ENCODE assay signal across 18 cellular contexts in the genomic region with DNA sequence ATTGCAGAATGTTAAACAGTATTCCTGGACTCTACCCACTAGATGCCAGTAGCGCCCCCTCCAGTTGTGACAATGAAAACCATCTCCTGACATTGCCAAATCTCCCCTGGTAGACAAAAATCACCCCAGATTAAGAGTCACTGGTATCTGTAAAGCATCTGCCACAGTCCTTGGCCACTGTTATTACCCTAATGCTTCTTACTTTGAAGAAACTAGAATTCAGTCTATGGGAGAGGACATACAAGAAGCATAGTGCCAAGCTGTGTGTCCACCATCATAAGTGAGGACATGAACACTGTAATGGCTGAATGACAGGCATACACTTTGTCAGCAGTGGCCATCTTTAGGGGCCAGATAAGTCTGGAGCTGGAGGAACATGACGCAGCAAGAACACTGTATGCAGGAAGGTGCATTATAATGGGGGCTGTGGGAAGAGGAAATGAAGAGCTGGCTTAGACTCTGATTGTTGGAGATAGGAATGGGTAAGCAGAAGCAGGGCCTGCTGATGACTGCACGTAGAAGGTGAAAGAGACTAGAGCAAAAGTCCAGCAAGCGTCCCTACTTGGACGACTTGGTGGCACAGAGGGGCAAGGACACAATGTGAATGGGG.
"Had no signal": no experiment of that assay in that cellular context is flagged by ENCODE, and none has a peak within 500 bp of the region (broad histone marks: within the 10 kb centered on the region; RNA-seq: fewer than 3 reads in every experiment).

No MANE protein-coding gene starts in this region.

- H3K27ac ChIP-seq: brain microvascular endothelial cell, esophagus squamous epithelium, stomach, thoracic aorta had no signal

- FAIRE-seq: endometrium, islet of Langerhans, small intestine had no signal

- H3K27ac Mint-ChIP-seq: activated CD4-positive, alpha-beta memory T cell treated with anti-CD3 and anti-CD28 coated beads, Interleukin-2, amount 10 ng/mL, durations not matched to agents 7 days and 5 days; activated naive CD8-positive, alpha-beta T cell treated with anti-CD3 and anti-CD28 coated beads for 36 hours; activated T-cell treated with anti-CD3 and anti-CD28 coated beads, Interleukin-2, amount 50 U/mL, for 72 hours; naive thymus-derived CD8-positive, alpha-beta T cell had no signal

- H3K27me3 Mint-ChIP-seq: activated naive CD8-positive, alpha-beta T cell treated with anti-CD3 and anti-CD28 coated beads for 36 hours had no signal

- H3K27me3 ChIP-seq: brain microvascular endothelial cell, stomach had no signal

- H3K4me3 ChIP-seq: esophagus squamous epithelium, stomach, thoracic aorta had no signal

- H3K36me3 Mint-ChIP-seq: activated naive CD8-positive, alpha-beta T cell treated with anti-CD3 and anti-CD28 coated beads for 36 hours; naive thymus-derived CD8-positive, alpha-beta T cell had no signal

- H3K9me3 Mint-ChIP-seq: activated CD4-positive, alpha-beta memory T cell treated with anti-CD3 and anti-CD28 coated beads, Interleukin-2, amount 10 ng/mL, durations not matched to agents 7 days and 5 days; activated naive CD8-positive, alpha-beta T cell treated with anti-CD3 and anti-CD28 coated beads for 36 hours; activated T-cell treated with anti-CD3 and anti-CD28 coated beads, Interleukin-2, amount 50 U/mL, for 72 hours; naive thymus-derived CD8-positive, alpha-beta T cell had no signal

- H3K36me3 ChIP-seq: brain microvascular endothelial cell, esophagus squamous epithelium, stomach, thoracic aorta had no signal

- H3K4me1 Mint-ChIP-seq: activated CD4-positive, alpha-beta memory T cell treated with anti-CD3 and anti-CD28 coated beads, Interleukin-2, amount 10 ng/mL, durations not matched to agents 7 days and 5 days; naive thymus-derived CD8-positive, alpha-beta T cell had no signal

- ATAC-seq: activated T-cell treated with anti-CD3 and anti-CD28 coated beads, Interleukin-2, amount 50 U/mL, for 72 hours; left lobe of liver; naive thymus-derived CD8-positive, alpha-beta T cell; right cardiac atrium had no signal

- DNase-seq: activated CD4-positive, alpha-beta memory T cell treated with anti-CD3 and anti-CD28 coated beads, Interleukin-2, amount 10 ng/mL, durations not matched to agents 7 days and 5 days; activated CD8-positive, alpha-beta memory T cell treated with anti-CD3 and anti-CD28 coated beads, Interleukin-2, amount 50 U/mL, for 4 hours; activated gamma-delta T cell treated with Interleukin-2 at 50 U/mL for 16 hours; activated naive CD8-positive, alpha-beta T cell treated with anti-CD3 and anti-CD28 coated beads for 36 hours; activated T-cell treated with anti-CD3 and anti-CD28 coated beads, Interleukin-2, amount 50 U/mL, for 72 hours; brain microvascular endothelial cell; cerebellar nuclear complex; esophagus squamous epithelium; foreskin fibroblast; mammary epithelial cell; naive thymus-derived CD8-positive, alpha-beta T cell; right cardiac atrium; small intestine; stomach had no signal

- H3K4me3 Mint-ChIP-seq: activated CD4-positive, alpha-beta memory T cell treated with anti-CD3 and anti-CD28 coated beads, Interleukin-2, amount 10 ng/mL, durations not matched to agents 7 days and 5 days; activated naive CD8-positive, alpha-beta T cell treated with anti-CD3 and anti-CD28 coated beads for 36 hours; activated T-cell treated with anti-CD3 and anti-CD28 coated beads, Interleukin-2, amount 50 U/mL, for 72 hours; naive thymus-derived CD8-positive, alpha-beta T cell had no signal

- H3K9me3 ChIP-seq: esophagus squamous epithelium, stomach, thoracic aorta had no signal

- H3K4me1 ChIP-seq: esophagus squamous epithelium, stomach had no signal
